ENCODE assay signal across 15 cellular contexts in the genomic region with DNA sequence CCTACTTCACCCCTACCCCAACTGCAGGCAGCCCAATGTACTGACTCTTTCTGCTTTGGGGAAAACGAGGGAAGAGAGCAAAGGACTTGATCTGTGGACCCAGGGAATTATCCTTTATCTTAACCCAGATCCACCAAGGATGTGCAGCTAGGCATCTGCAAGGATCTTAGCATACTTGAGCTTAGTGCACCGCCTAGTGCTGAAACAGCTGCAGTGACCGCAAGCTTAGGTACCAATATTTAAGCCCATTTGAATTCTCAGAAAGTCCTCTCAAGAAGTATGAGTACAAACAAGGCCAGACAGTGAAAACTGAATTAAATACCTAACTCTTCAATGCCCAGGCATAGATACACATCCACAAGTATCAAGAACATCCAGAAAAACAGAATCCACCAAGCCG.
DNase-seq lines count a peak whose midpoint lies in the region; ATAC-seq and TF ChIP-seq lines count a peak whose summit lies in the region.
"Had no signal": no experiment of that assay in that cellular context is flagged by ENCODE, and none has a peak within 500 bp of the region (broad histone marks: within the 10 kb centered on the region; RNA-seq: fewer than 3 reads in every experiment).

No MANE protein-coding gene starts in this region.

- no peak overlapping the region for H3K4me2 ChIP-seq in PC-9
- H3K4me2 ChIP-seq: KMS-11 had no signal

- 46 to 65% methylated on average over 3 to 4 of the region's 4 CpGs for WGBS in esophagus squamous epithelium, 2 donors

- ATAC-seq in HG03139 (IDR thresholded peaks at IDR 0.05; ENCODE audit: unreplicated experiment) (no peak), HG02885 (IDR thresholded peaks at IDR 0.05; ENCODE audit: poor library complexity, unreplicated experiment) (no peak)
- ATAC-seq: left lobe of liver had no signal

- H3K79me2 ChIP-seq in PC-9 (ENCODE audit: low read depth): no peaks in the 10 kb centered on the region

- no peaks in the 10 kb centered on the region for H3K9me3 ChIP-seq in PC-9 (ENCODE audit: insufficient read depth, low read depth)
- H3K9me3 ChIP-seq in esophagus squamous epithelium: peaks cover 0 to 8% (median 0%) of the 10 kb centered on the region in 3 donors
- H3K9me3 ChIP-seq: SJSA1, testis had no signal

- CTCF ChIA-PET in AG04449 (lab: Yijun Ruan, JAX) (no interaction called here), PC-9 (lab: Charles Lee) (no interaction called here)

- POLR2A ChIA-PET in AG04449 (lab: Yijun Ruan, JAX): no interaction called here
- POLR2A ChIA-PET in PC-9 (lab: Charles Lee; ENCODE audit: unreplicated experiment): no interaction called here

- H3K9me2 ChIP-seq in PC-9 (ENCODE audit: insufficient read depth): no peaks in the 10 kb centered on the region; the same call in 1 of the 2 replicates

- no peaks in the 10 kb centered on the region for H4K20me1 ChIP-seq in PC-9 (ENCODE audit: insufficient read depth)

- no peaks in the 10 kb centered on the region for H3K36me3 ChIP-seq in PC-9 (ENCODE audit: low read depth)
- no peaks in the 10 kb centered on the region for H3K36me3 ChIP-seq in esophagus squamous epithelium
- H3K36me3 ChIP-seq: SJSA1 had no signal

- H3K27ac ChIP-seq in PC-9 (no peak overlapping the region), esophagus squamous epithelium (no peak overlapping the region)
- H3K27ac ChIP-seq: KMS-11, SJSA1, testis had no signal

- no peaks in the 10 kb centered on the region for H3K4me1 ChIP-seq in PC-9 (replicated peaks; ENCODE audit: insufficient read depth)
- H3K4me1 ChIP-seq in esophagus squamous epithelium: no peaks in the 10 kb centered on the region
- H3K4me1 ChIP-seq: SJSA1, testis had no signal

- TF ChIP-seq POLR2A in esophagus squamous epithelium (IDR thresholded peaks at IDR 0.05): no peak

- TF ChIP-seq CTCF in AG04449 (IDR thresholded peaks at IDR 0.05; ENCODE audit: insufficient read depth, low read length, missing control alignments) (peak; percentile 27), PC-9 (conservative IDR thresholded peaks at IDR 0.05) (peak; percentile 69), esophagus squamous epithelium (IDR thresholded peaks at IDR 0.05) (peak in 4 of 6 experiments; percentile 4 to 62 (median 18))

- DNase-seq in AG04449 (ENCODE audit: low read depth, low spot score) (no peak), PC-9 (no peak), esophagus squamous epithelium (lab: John Stamatoyannopoulos, UW) (no peak), NCI-H774 (lab: John Stamatoyannopoulos, UW) (no peak)
- DNase-seq in Jurkat, Clone E6-1 (ENCODE audit: low read depth, low spot score): peak; percentile 84
- no peak for DNase-seq in effector CD8-positive, alpha-beta T cell (lab: John Stamatoyannopoulos, UW)
- DNase-seq: activated CD4-positive, alpha-beta memory T cell treated with anti-CD3 and anti-CD28 coated beads for 36 hours; CD4-positive, alpha-beta T cell; occipital lobe; testis had no signal

- no peak overlapping the region for H2AFZ ChIP-seq in PC-9

- H3K4me3 ChIP-seq in AG04449 (ENCODE audit: low read depth, low read length): no peak overlapping the region
- peak overlapping the region; percentile 11; the same call in 1 of the 2 replicates for H3K4me3 ChIP-seq in Jurkat, Clone E6-1 (ENCODE audit: low read length)
- no peak overlapping the region for H3K4me3 ChIP-seq in PC-9
- no peak overlapping the region for H3K4me3 ChIP-seq in esophagus squamous epithelium
- H3K4me3 ChIP-seq: SJSA1, testis had no signal

- intact Hi-C loops in PC-9 (cut with micrococcal nuclease; ENCODE audit: unreplicated experiment) (no loop called here), esophagus squamous epithelium (cut with DNase I) (no loop called here)

- no TSS peak for BruUV-seq in PC-9 (replicated peaks; lab: Mats Ljungman, UMichigan)

- H3K27me3 ChIP-seq in PC-9 (ENCODE audit: insufficient read depth, low read depth): no peaks in the 10 kb centered on the region
- no peaks in the 10 kb centered on the region for H3K27me3 ChIP-seq in esophagus squamous epithelium
- H3K27me3 ChIP-seq: SJSA1, testis had no signal

- H3F3A ChIP-seq in PC-9 (ENCODE audit: insufficient read depth, low read depth): no peaks in the 10 kb centered on the region

Comparison
In these comparisons a context has a peak if more than half of its experiments do, and no peak if none do; other contexts are left out.
1. CTCF ChIP-seq: peak in every context shown above with its lines; median percentile 69 in PC-9; 27 in AG04449; 18 in esophagus squamous epithelium.